Comparison of ENCODE assay signal across 10 cellular contexts in genomic region chr11:61924016-61924360, GRCh38. TPM values are rescaled to one million over a fixed set of nuclear protein-coding genes. Genes with fewer than 3 reads are reported as not detected.
DNase-seq lines count a peak whose midpoint lies in the region; ATAC-seq and TF ChIP-seq lines count a peak whose summit lies in the region.
"Had no signal": no experiment of that assay in that cellular context is flagged by ENCODE, and none has a peak within 500 bp of the region (broad histone marks: within the 10 kb centered on the region; RNA-seq: fewer than 3 reads in every experiment).

No MANE protein-coding gene starts in this region.

- no peak for DNase-seq in endodermal cell
- no peak for DNase-seq in stomach
- no peak for DNase-seq in NOMO-1 (lab: John Stamatoyannopoulos, UW; ENCODE audit: unreplicated experiment in 2 of 2)
- no peak for DNase-seq in activated T-cell treated with anti-CD3 and anti-CD28 coated beads, Interleukin-2, amount 50 U/mL, for 48 hours
- no peak for DNase-seq in globus pallidus (ENCODE audit: low spot score)
- DNase-seq: activated CD4-positive, alpha-beta T cell treated with anti-CD3 and anti-CD28 coated beads for 1 hour had no signal

- peaks cover 28% of the 10 kb centered on the region for H3K4me1 ChIP-seq in HUES6 (ENCODE audit: control insufficient read depth, insufficient read depth, low read length)
- peaks cover 17% of the 10 kb centered on the region for H3K4me1 ChIP-seq in endodermal cell (ENCODE audit: control insufficient read depth, insufficient read depth, low read length)
- peaks cover 16% of the 10 kb centered on the region for H3K4me1 ChIP-seq in mesodermal cell (ENCODE audit: control insufficient read depth, insufficient read depth, low read length, poor library complexity, severe bottlenecking)
- H3K4me1 ChIP-seq in stomach = peaks cover 15 to 35% (median 24%) of the 10 kb centered on the region in 4 donors

- H3K27ac Mint-ChIP-seq in endodermal cell = peak overlapping the region; percentile 88

- ATAC-seq in GM18519 (IDR thresholded peaks at IDR 0.05; ENCODE audit: low FRiP score, unreplicated experiment) = no peak

- H3K4me3 ChIP-seq in HUES6 (ENCODE audit: low read depth, low read length) = no peak overlapping the region
- H3K4me3 ChIP-seq in endodermal cell (ENCODE audit: low read length) = no peak overlapping the region
- no peak overlapping the region for H3K4me3 ChIP-seq in mesodermal cell (ENCODE audit: extremely low read depth, insufficient read depth, low read length, poor library complexity, severe bottlenecking)
- H3K4me3 ChIP-seq in stomach = no peak overlapping the region

- H3K27ac ChIP-seq in HUES6 (ENCODE audit: low read depth, low read length) = peak overlapping the region; percentile 2; the same call in 1 of the 2 replicates
- no peak overlapping the region for H3K27ac ChIP-seq in endodermal cell (ENCODE audit: low read depth, low read length)
- H3K27ac ChIP-seq in mesodermal cell (ENCODE audit: low read depth, low read length, severe bottlenecking) = peak overlapping the region; percentile 84
- H3K27ac ChIP-seq in stomach = peak overlapping the region; percentile 67 to 86 (median 75)
- H3K27ac ChIP-seq: C4-2B had no signal

- no peaks in the 10 kb centered on the region for H3K36me3 Mint-ChIP-seq in endodermal cell (ENCODE audit: low read depth)

- 86 to 90% methylated on average over 4 to 5 of the region's 5 CpGs for WGBS in endodermal cell (ENCODE audit: insufficient coverage in 1 of 2, insufficient read length in 1 of 2), 2 experiments
- WGBS in mesodermal cell (ENCODE audit: insufficient coverage in 2 of 2), 2 experiments = 85 to 88% methylated on average over 2 to 5 of the region's 5 CpGs
- 59 to 72% (median 64%) methylated on average over 5 of the region's 5 CpGs for WGBS in stomach, 5 donors

- no peak for TF ChIP-seq CTCF in endodermal cell (conservative IDR thresholded peaks at IDR 0.05)
- no peak for TF ChIP-seq CTCF in stomach (IDR thresholded peaks at IDR 0.05)

- intact Hi-C loops in stomach (cut with DNase I; ENCODE audit: low total_unique reads) = no loop called here

- H3K4me3 Mint-ChIP-seq in endodermal cell = no peak overlapping the region

- H3K4me1 Mint-ChIP-seq in endodermal cell = peaks cover 42% of the 10 kb centered on the region

- H3K27me3 ChIP-seq in HUES6 (ENCODE audit: control insufficient read depth, insufficient read depth, low read length) (peaks cover 6% of the 10 kb centered on the region; the same call in 1 of the 2 replicates), endodermal cell (ENCODE audit: control insufficient read depth, insufficient read depth, low read length, poor library complexity, severe bottlenecking) (no peaks in the 10 kb centered on the region), stomach (peaks cover 0 to 20% (median 0%) of the 10 kb centered on the region in 3 donors)

- H3K36me3 ChIP-seq in HUES6 (ENCODE audit: control insufficient read depth, insufficient read depth, low read length) (no peaks in the 10 kb centered on the region), endodermal cell (ENCODE audit: control insufficient read depth, insufficient read depth, low read length) (no peaks in the 10 kb centered on the region), mesodermal cell (ENCODE audit: control insufficient read depth, insufficient read depth, low read length) (no peaks in the 10 kb centered on the region), stomach (no peaks in the 10 kb centered on the region)

- H3K9me3 ChIP-seq in HUES6 (ENCODE audit: control insufficient read depth, insufficient read depth, low read depth, low read length) (no peaks in the 10 kb centered on the region), endodermal cell (ENCODE audit: control insufficient read depth, low read length) (no peaks in the 10 kb centered on the region), mesodermal cell (ENCODE audit: control insufficient read depth, low read length) (no peaks in the 10 kb centered on the region), stomach (no peaks in the 10 kb centered on the region)

- peaks cover 2% of the 10 kb centered on the region for H3K27me3 Mint-ChIP-seq in endodermal cell (ENCODE audit: insufficient read depth)

- no peaks in the 10 kb centered on the region for H3K9me3 Mint-ChIP-seq in endodermal cell

- TF ChIP-seq EP300 in stomach (IDR thresholded peaks at IDR 0.05) = no peak

- TF ChIP-seq POLR2A in stomach (IDR thresholded peaks at IDR 0.05) = no peak

- H3K9ac ChIP-seq in HUES6 (ENCODE audit: low read length) = peak overlapping the region; percentile 0
- H3K9ac ChIP-seq in endodermal cell (ENCODE audit: extremely low read depth, low read length, poor library complexity, severe bottlenecking) = no peak overlapping the region

RNA-seq across cellular contexts. Expression of gene RAB3IL1, which starts 6.6 kb away (rescaled TPM):
- total RNA-seq in endodermal cell (10 to 100 TPM in 1 of 2 donors, 1 to 10 TPM in 1; 9.7 to 14.9 TPM), stomach (10 to 100 TPM in 2 of 5 donors, 1 to 10 TPM in 1, under 1 TPM in 1, not detected in 1; 0.58 to 12.8 (median 7.1) TPM)
- 8.2 TPM for polyA plus RNA-seq in endodermal cell (2013, experiment 1 of 2)
- polyA plus RNA-seq in endodermal cell (2013, experiment 2 of 2) = 3.6 TPM
- polyA plus RNA-seq in mesodermal cell (2013, experiment 1 of 2) = 6.9 TPM
- polyA plus RNA-seq in mesodermal cell (2013, experiment 2 of 2) = 5.0 TPM
- polyA plus RNA-seq in stomach = 10 to 100 TPM in 2 of 3 donors, 1 to 10 TPM in 1; 5.3 to 13.3 (median 11.6) TPM

RNA-seq across cellular contexts. Expression of gene BEST1, which starts 26.2 kb away (rescaled TPM):
- total RNA-seq in endodermal cell = under 1 TPM; 0.26 to 0.40 TPM
- polyA plus RNA-seq in endodermal cell (2013, experiment 1 of 2) = 0.82 TPM
- 0.75 TPM for polyA plus RNA-seq in endodermal cell (2013, experiment 2 of 2)
- polyA plus RNA-seq in mesodermal cell (2013, experiment 1 of 2) = 0.55 TPM
- polyA plus RNA-seq in mesodermal cell (2013, experiment 2 of 2) = 0.35 TPM
- total RNA-seq in stomach = 10 to 100 TPM in 2 of 5 donors, 1 to 10 TPM in 2, not detected in 1; 1.2 to 27.4 (median 6.6) TPM
- polyA plus RNA-seq in stomach = 1 to 10 TPM; 3.4 to 3.8 (median 3.7) TPM

RNA-seq across cellular contexts. Expression of gene FADS3, which starts 32.6 kb away (rescaled TPM):
- 10 to 100 TPM; 24.8 to 28.4 TPM for total RNA-seq in endodermal cell
- 13.6 TPM for polyA plus RNA-seq in endodermal cell (2013, experiment 1 of 2)
- 15.8 TPM for polyA plus RNA-seq in endodermal cell (2013, experiment 2 of 2)
- polyA plus RNA-seq in mesodermal cell (2013, experiment 1 of 2) = 18.2 TPM
- polyA plus RNA-seq in mesodermal cell (2013, experiment 2 of 2) = 12.8 TPM
- 100 to 1,000 TPM in 1 of 5 donors, 10 to 100 TPM in 3, 1 to 10 TPM in 1; 2.6 to 140 (median 22.8) TPM for total RNA-seq in stomach
- 10 to 100 TPM in 1 of 3 donors, 1 to 10 TPM in 2; 7.5 to 23.3 (median 7.9) TPM for polyA plus RNA-seq in stomach

RNA-seq across cellular contexts. Expression of gene FTH1, which starts 43.4 kb away (rescaled TPM):
- total RNA-seq in endodermal cell = 1,000 to 10,000 TPM; 2,226 to 2,809 TPM
- polyA plus RNA-seq in endodermal cell (2013, experiment 1 of 2) = 2,223 TPM
- polyA plus RNA-seq in endodermal cell (2013, experiment 2 of 2) = 2,173 TPM
- polyA plus RNA-seq in mesodermal cell (2013, experiment 1 of 2) = 1,624 TPM
- polyA plus RNA-seq in mesodermal cell (2013, experiment 2 of 2) = 1,415 TPM
- total RNA-seq in stomach = 1,000 to 10,000 TPM in 4 of 5 donors, 100 to 1,000 TPM in 1; 703 to 2,177 (median 1,757) TPM
- polyA plus RNA-seq in stomach = 1,000 to 10,000 TPM; 4,996 to 8,523 (median 5,775) TPM
